In genomic region chr4:183320211-183321068, GRCh38 we compare ENCODE assay signal across 26 cellular contexts. TPM values are rescaled to one million over a fixed set of nuclear protein-coding genes. Genes with fewer than 3 reads are reported as not detected.
DNase-seq lines count a peak whose midpoint lies in the region; ATAC-seq lines count a peak whose summit lies in the region.
"Had no signal": no experiment of that assay in that cellular context is flagged by ENCODE, and none has a peak within 500 bp of the region (broad histone marks: within the 10 kb centered on the region; RNA-seq: fewer than 3 reads in every experiment).

Gene CLDN22 (minus strand): TSS chr4:183320276. CDS start chr4:183320218, 58 bp downstream.

- peaks cover 10 to 18% (median 12%) of the 10 kb centered on the region in 3 donors for H3K4me1 Mint-ChIP-seq in CD8-positive, alpha-beta memory T cell
- peaks cover 19% of the 10 kb centered on the region for H3K4me1 Mint-ChIP-seq in T-helper 17 cell
- H3K4me1 Mint-ChIP-seq: activated B cell treated with CpG ODN at 0.5 μM for 24 hours; central memory CD8-positive, alpha-beta T cell; neural progenitor cell had no signal

- peak within 1 kb of the TSS in 4 of 7 donors; percentile 8 to 75 (median 33) for H3K4me3 Mint-ChIP-seq in CD8-positive, alpha-beta memory T cell
- peak within 1 kb of the TSS; percentile 55 for H3K4me3 Mint-ChIP-seq in T-helper 17 cell
- H3K4me3 Mint-ChIP-seq: activated B cell treated with CpG ODN at 0.5 μM for 24 hours; activated CD4-positive, alpha-beta memory T cell treated with anti-CD3 and anti-CD28 coated beads for 36 hours; activated naive CD4-positive, alpha-beta T cell treated with anti-CD3 and anti-CD28 coated beads, Interleukin-2, amount 10 ng/mL, durations not matched to agents 7 days and 5 days; central memory CD8-positive, alpha-beta T cell; neural progenitor cell had no signal

- no peaks in the 10 kb centered on the region for H3K9me3 Mint-ChIP-seq in CD8-positive, alpha-beta memory T cell
- H3K9me3 Mint-ChIP-seq: activated B cell treated with CpG ODN at 0.5 μM for 24 hours; activated CD4-positive, alpha-beta memory T cell treated with anti-CD3 and anti-CD28 coated beads for 36 hours; activated naive CD4-positive, alpha-beta T cell treated with anti-CD3 and anti-CD28 coated beads, Interleukin-2, amount 10 ng/mL, durations not matched to agents 7 days and 5 days; central memory CD8-positive, alpha-beta T cell; neural progenitor cell had no signal

- H3K36me3 ChIP-seq in BLaER1 treated with 17β-estradiol and CSF1 and Interleukin-3, amounts not matched to agents 10 nM and 100 nM, result peaks cover 0 to 16% (median 0%) of the 10 kb centered on the region in 11 experiments; a peak in 7 of 22 replicates
- H3K36me3 ChIP-seq in CD8-positive, alpha-beta memory T cell (ENCODE audit: insufficient read depth, low read length), result no peaks in the 10 kb centered on the region
- H3K36me3 ChIP-seq: neural progenitor cell had no signal

- H3K27me3 ChIP-seq in BLaER1 treated with 17β-estradiol and CSF1 and Interleukin-3, amounts not matched to agents 10 nM and 100 nM, result no peaks in the 10 kb centered on the region
- H3K27me3 ChIP-seq in CD8-positive, alpha-beta memory T cell (ENCODE audit: insufficient read depth, low read length, poor library complexity, severe bottlenecking), result no peaks in the 10 kb centered on the region
- H3K27me3 ChIP-seq: heart right ventricle, neural progenitor cell, sigmoid colon, suprapubic skin had no signal

- peaks cover 2 to 21% of the 10 kb centered on the region in 2 donors for H3K27me3 Mint-ChIP-seq in CD8-positive, alpha-beta memory T cell
- no peaks in the 10 kb centered on the region for H3K27me3 Mint-ChIP-seq in T-helper 17 cell

- H3K4me1 ChIP-seq in BLaER1 treated with 17β-estradiol and CSF1 and Interleukin-3, amounts not matched to agents 10 nM and 100 nM, result peaks cover 6 to 27% (median 20%) of the 10 kb centered on the region in 10 experiments; a peak in 18 of 20 replicates
- H3K4me1 ChIP-seq in CD8-positive, alpha-beta memory T cell (ENCODE audit: insufficient read depth, low read length), result peaks cover 12% of the 10 kb centered on the region
- H3K4me1 ChIP-seq: heart right ventricle, sigmoid colon, suprapubic skin had no signal

- H3K9ac ChIP-seq in BLaER1 treated with 17β-estradiol and CSF1 and Interleukin-3, amounts not matched to agents 10 nM and 100 nM, result no peak within 1 kb of the TSS
- H3K9ac ChIP-seq: neural progenitor cell had no signal

- peak within 1 kb of the TSS in 5 of 8 donors; percentile 17 to 76 (median 59) for H3K27ac Mint-ChIP-seq in CD8-positive, alpha-beta memory T cell
- peak within 1 kb of the TSS; percentile 89 for H3K27ac Mint-ChIP-seq in T-helper 17 cell
- H3K27ac Mint-ChIP-seq: activated B cell treated with CpG ODN at 0.5 μM for 24 hours; activated CD4-positive, alpha-beta memory T cell treated with anti-CD3 and anti-CD28 coated beads for 36 hours; activated naive CD4-positive, alpha-beta T cell treated with anti-CD3 and anti-CD28 coated beads, Interleukin-2, amount 10 ng/mL, durations not matched to agents 7 days and 5 days; neural progenitor cell had no signal

- no peak within 1 kb of the TSS for H3K27ac ChIP-seq in BLaER1 treated with 17β-estradiol and CSF1 and Interleukin-3, amounts not matched to agents 10 nM and 100 nM
- no peak within 1 kb of the TSS for H3K27ac ChIP-seq in CD8-positive, alpha-beta memory T cell (ENCODE audit: low read depth, low read length)
- H3K27ac ChIP-seq: heart right ventricle, neural progenitor cell, sigmoid colon, SK-N-MC, suprapubic skin had no signal

- H3K4me3 ChIP-seq in BLaER1 treated with 17β-estradiol and CSF1 and Interleukin-3, amounts not matched to agents 10 nM and 100 nM, result no peak within 1 kb of the TSS
- no peak within 1 kb of the TSS for H3K4me3 ChIP-seq in CD8-positive, alpha-beta memory T cell (ENCODE audit: low read length)
- H3K4me3 ChIP-seq: heart right ventricle, neural progenitor cell, sigmoid colon, SK-N-MC, suprapubic skin had no signal

- H3K36me3 Mint-ChIP-seq in CD8-positive, alpha-beta memory T cell, result no peaks in the 10 kb centered on the region
- no peaks in the 10 kb centered on the region for H3K36me3 Mint-ChIP-seq in T-helper 17 cell (ENCODE audit: low read depth)
- H3K36me3 Mint-ChIP-seq: activated CD4-positive, alpha-beta memory T cell treated with anti-CD3 and anti-CD28 coated beads for 36 hours; activated naive CD4-positive, alpha-beta T cell treated with anti-CD3 and anti-CD28 coated beads, Interleukin-2, amount 10 ng/mL, durations not matched to agents 7 days and 5 days had no signal

- no peak for ATAC-seq in T-helper 17 cell
- ATAC-seq: heart right ventricle, left ventricle myocardium superior had no signal

- peaks cover 0 to 3% (median 0%) of the 10 kb centered on the region in 11 experiments; a peak in 1 of 22 replicates for H3K9me3 ChIP-seq in BLaER1 treated with 17β-estradiol and CSF1 and Interleukin-3, amounts not matched to agents 10 nM and 100 nM (replicated peaks in 1 of 11)
- no peaks in the 10 kb centered on the region for H3K9me3 ChIP-seq in CD8-positive, alpha-beta memory T cell (ENCODE audit: low read length)
- H3K9me3 ChIP-seq in T-helper 17 cell (ENCODE audit: control insufficient read depth, low read length, poor library complexity, severe bottlenecking), result no peaks in the 10 kb centered on the region
- H3K9me3 ChIP-seq: heart right ventricle, sigmoid colon, suprapubic skin had no signal

- H3K4me2 ChIP-seq in BLaER1 treated with 17β-estradiol and CSF1 and Interleukin-3, amounts not matched to agents 10 nM and 100 nM, result peak within 1 kb of the TSS in 7 of 11 experiments; percentile 8 to 64 (median 36); a peak in 11 of 22 replicates
- H3K4me2 ChIP-seq: neural progenitor cell had no signal

- no peak for DNase-seq in CD8-positive, alpha-beta memory T cell
- no peak for DNase-seq in T-helper 17 cell
- DNase-seq in myocyte (ENCODE audit: low read depth), result peak; percentile 8
- no peak for DNase-seq in germinal center (ENCODE audit: low spot score)
- DNase-seq in kidney glomerular epithelial cell (lab: John Stamatoyannopoulos, UW), result no peak
- DNase-seq in NOMO-1 treated with dmso at 0.1 percent for 144 hours (lab: John Stamatoyannopoulos, UW; ENCODE audit: unreplicated experiment), result no peak
- DNase-seq: activated B cell treated with CpG ODN at 0.5 μM for 24 hours; activated CD4-positive, alpha-beta memory T cell treated with anti-CD3 and anti-CD28 coated beads for 36 hours; activated naive CD4-positive, alpha-beta T cell treated with anti-CD3 and anti-CD28 coated beads, Interleukin-2, amount 10 ng/mL, durations not matched to agents 7 days and 5 days; AML-193; GOT3; heart right ventricle; left ventricle myocardium superior; NCI-H1092 treated with DMSO at 0.1 percent for 48 hours; NCI-H510A; RPMI8226; sigmoid colon; T-helper 9 cell had no signal

- H4K20me1 ChIP-seq in BLaER1 treated with 17β-estradiol and CSF1 and Interleukin-3, amounts not matched to agents 10 nM and 100 nM, result no peaks in the 10 kb centered on the region

- CTCF ChIA-PET in CD8-positive, alpha-beta memory T cell (lab: Charles Lee), result no interaction called here

- POLR2A ChIA-PET in CD8-positive, alpha-beta memory T cell (lab: Charles Lee), result no interaction called here

RNA-seq across cellular contexts. Expression of gene CLDN22, which starts in this region (rescaled TPM):
- total RNA-seq in CD8-positive, alpha-beta memory T cell, result not detected
- not detected for polyA plus RNA-seq in CD8-positive, alpha-beta memory T cell
- total RNA-seq in T-helper 17 cell, result not detected
- total RNA-seq in myocyte, result not detected in 2 replicates
- 0.05 TPM for polyA plus RNA-seq in myocyte (2012)
- total RNA-seq: activated B cell treated with CpG ODN at 0.5 μM for 24 hours; activated CD4-positive, alpha-beta memory T cell treated with anti-CD3 and anti-CD28 coated beads for 36 hours; astrocyte; Daoy; heart right ventricle; left ventricle myocardium superior; posterior vena cava; sigmoid colon; suprapubic skin had no signal
- polyA plus RNA-seq: heart right ventricle, sigmoid colon had no signal

Comparison
In these comparisons a context has a peak if more than half of its experiments do, and no peak if none do; other contexts are left out.
1. Peak in DNase-seq in myocyte; RNA of the gene not detected or under 1 TPM.